ENCODE assay signal across 5 cellular contexts in genomic region chr20:48502016-48502415, GRCh38.
"Had no signal": no experiment of that assay in that cellular context is flagged by ENCODE, and none has a peak within 500 bp of the region (broad histone marks: within the 10 kb centered on the region; RNA-seq: fewer than 3 reads in every experiment).

No MANE protein-coding gene starts in this region.

- DNase-seq: IMR-90, KBM-7, KG1 had no signal

- H3K4me3 ChIP-seq: K562 had no signal

- H3K27ac ChIP-seq: HL-60 had no signal

- ATAC-seq: K562 had no signal
